ENCODE assay signal across 8 cellular contexts in the genomic region with DNA sequence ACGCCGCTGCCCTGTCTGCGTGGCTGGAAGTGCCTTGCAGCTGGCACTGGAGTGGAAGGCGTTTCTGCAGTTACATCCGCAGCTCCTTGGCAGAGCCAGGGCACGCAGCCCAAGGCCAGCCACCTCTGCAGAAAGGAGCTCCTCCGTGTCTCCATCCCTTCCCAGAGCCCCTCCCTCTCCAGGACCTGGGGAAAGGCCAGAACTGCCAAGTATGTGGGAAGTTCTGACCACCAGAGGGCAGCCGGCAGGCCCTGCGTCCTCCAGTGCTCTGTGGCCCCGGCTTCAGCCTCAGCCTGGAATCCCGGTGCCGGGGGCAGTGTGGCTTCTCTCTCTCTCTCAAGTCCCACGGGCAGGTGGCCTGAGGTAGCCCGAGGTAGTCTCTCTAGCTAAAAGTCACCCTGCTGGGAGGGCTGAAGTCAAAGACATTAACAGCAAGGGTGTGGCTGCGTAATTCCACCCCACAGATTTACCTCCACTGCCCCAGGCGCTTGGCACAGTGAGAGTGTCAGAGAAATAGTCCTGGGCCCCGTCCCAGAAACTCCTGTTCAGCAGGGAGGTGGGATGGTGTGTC.
DNase-seq lines count a peak whose midpoint lies in the region; ATAC-seq and TF ChIP-seq lines count a peak whose summit lies in the region.

No MANE protein-coding gene starts in this region.

- DNase-seq in HuH-7.5 (ENCODE audit: low spot score) (peak; percentile 79), ascending aorta (ENCODE audit: low spot score in 2 of 2) (peak in 1 of 2 donors; percentile 77), iPS DF 6.9 (ENCODE audit: low read depth, low spot score) (peak; percentile 76), tibial artery (peak; percentile 57 to 86)

- peaks cover 41 to 58% of the 10 kb centered on the region in 2 donors for H3K36me3 ChIP-seq in ascending aorta
- no peaks in the 10 kb centered on the region for H3K36me3 ChIP-seq in iPS DF 6.9 (ENCODE audit: control insufficient read depth, insufficient read depth, low read length)
- peaks cover 9 to 62% (median 33%) of the 10 kb centered on the region in 3 donors for H3K36me3 ChIP-seq in tibial artery

- H3K27me3 ChIP-seq in ascending aorta (no peaks in the 10 kb centered on the region), iPS DF 6.9 (ENCODE audit: control insufficient read depth, insufficient read depth, low read length) (no peaks in the 10 kb centered on the region), tibial artery (no peaks in the 10 kb centered on the region)

- WGBS in iPS DF 6.9 (ENCODE audit: insufficient coverage, insufficient read length): no CpG with 5 or more reads among the region's 17 CpGs

- H3K27ac ChIP-seq in C4-2B (no peak overlapping the region), ascending aorta (no peak overlapping the region), iPS DF 6.9 (ENCODE audit: low read length) (no peak overlapping the region), tibial artery (peak overlapping the region in 1 of 2 donors; percentile 42)

- ATAC-seq in GM21576 (IDR thresholded peaks at IDR 0.05; ENCODE audit: unreplicated experiment): no peak
- no peak for ATAC-seq in HG02678 (IDR thresholded peaks at IDR 0.05; ENCODE audit: unreplicated experiment)
- no peak for ATAC-seq in GM18909 (IDR thresholded peaks at IDR 0.05; ENCODE audit: poor library complexity, unreplicated experiment)

- H3K4me1 ChIP-seq in ascending aorta: peaks cover 3 to 5% of the 10 kb centered on the region in 2 donors
- H3K4me1 ChIP-seq in iPS DF 6.9 (ENCODE audit: control insufficient read depth, insufficient read depth, low read length): no peaks in the 10 kb centered on the region
- H3K4me1 ChIP-seq in tibial artery: peaks cover 0 to 29% (median 16%) of the 10 kb centered on the region in 4 donors

- TF ChIP-seq CTCF in C4-2B (conservative IDR thresholded peaks at IDR 0.05) (peak; percentile 93), ascending aorta (IDR thresholded peaks at IDR 0.05) (peak; percentile 33 to 56 (median 50)), tibial artery (IDR thresholded peaks at IDR 0.05) (peak; percentile 54 to 59)

- H3K9me3 ChIP-seq in ascending aorta: no peaks in the 10 kb centered on the region
- no peaks in the 10 kb centered on the region for H3K9me3 ChIP-seq in iPS DF 6.9 (ENCODE audit: control insufficient read depth, insufficient read depth, low read length)
- H3K9me3 ChIP-seq in tibial artery: no peaks in the 10 kb centered on the region

- intact Hi-C loops in ascending aorta (cut with DNase I): no loop called here
- intact Hi-C loops in tibial artery (cut with DNase I; ENCODE audit: low total_unique reads): no loop called here

- H3K4me3 ChIP-seq in ascending aorta (no peak overlapping the region), iPS DF 6.9 (ENCODE audit: low read length) (no peak overlapping the region), tibial artery (no peak overlapping the region)
